In genomic region chr6:113695506-113695905, GRCh38 we compare ENCODE assay signal across 17 cellular contexts.
DNase-seq lines count a peak whose midpoint lies in the region; ATAC-seq, FAIRE-seq and TF ChIP-seq lines count a peak whose summit lies in the region.
"Had no signal": no experiment of that assay in that cellular context is flagged by ENCODE, and none has a peak within 500 bp of the region (broad histone marks: within the 10 kb centered on the region; RNA-seq: fewer than 3 reads in every experiment).

No MANE protein-coding gene starts in this region.

- intact Hi-C loops in HepG2 (cut with micrococcal nuclease; ENCODE audit: unreplicated experiment) (loop anchor here (10.0 kb wide), 1 partner anchor 159 kb away; the partner anchor contains the start of gene MARCKS), right lobe of liver (cut with DNase I) (no loop called here), vagina (cut with DNase I) (no loop called here), ascending aorta (cut with DNase I) (no loop called here)

- H3K9me3 ChIP-seq in HepG2 (ENCODE audit: low read length): no peaks in the 10 kb centered on the region
- no peaks in the 10 kb centered on the region for H3K9me3 ChIP-seq in right lobe of liver
- H3K9me3 ChIP-seq in vagina: no peaks in the 10 kb centered on the region
- H3K9me3 ChIP-seq in ascending aorta: no peaks in the 10 kb centered on the region
- H3K9me3 ChIP-seq: spleen had no signal

- H3K27me3 ChIP-seq in HepG2 (ENCODE audit: control insufficient read depth in 1 of 2, insufficient read depth in 2 of 2, low read length in 2 of 2) (no peaks in the 10 kb centered on the region), right lobe of liver (no peaks in the 10 kb centered on the region), vagina (no peaks in the 10 kb centered on the region), ascending aorta (no peaks in the 10 kb centered on the region)
- H3K27me3 ChIP-seq: spleen had no signal

- POLR2A ChIA-PET in HepG2 (lab: Yijun Ruan, JAX): interaction anchor here (2.1 kb wide), 1 partner anchor 163 kb away, joined by 8 read pairs; no protein-coding TSS in a partner anchor

- 41% methylated on average over 3 of the region's 3 CpGs for WGBS in HepG2 (ENCODE audit: low lambda C conversion rate)
- 51% methylated on average over 3 of the region's 3 CpGs for WGBS in right lobe of liver (ENCODE audit: insufficient coverage, low coverage, low lambda C conversion rate, missing lambda C conversion rate)

- TF ChIP-seq CTCF in HepG2 (CRISPR knock-in tag; IDR thresholded peaks at IDR 0.05) (no peak), right lobe of liver (IDR thresholded peaks at IDR 0.05) (no peak), fibroblast of the aortic adventitia (IDR thresholded peaks at IDR 0.05; ENCODE audit: insufficient read depth, low read length) (no peak), vagina (IDR thresholded peaks at IDR 0.05) (no peak), ascending aorta (IDR thresholded peaks at IDR 0.05) (no peak)

- H4K20me1 ChIP-seq in HepG2 (ENCODE audit: insufficient read depth, low read length): no peaks in the 10 kb centered on the region

- H3K4me3 ChIP-seq in HepG2 (replicated peaks in 1 of 3; ENCODE audit: insufficient read depth in 1 of 3, low read depth in 2 of 3, low read length in 3 of 3): no peak overlapping the region
- no peak overlapping the region for H3K4me3 ChIP-seq in right lobe of liver
- H3K4me3 ChIP-seq in fibroblast of the aortic adventitia (ENCODE audit: low read depth, low read length): no peak overlapping the region
- H3K4me3 ChIP-seq in vagina: no peak overlapping the region
- no peak overlapping the region for H3K4me3 ChIP-seq in ascending aorta
- H3K4me3 ChIP-seq: K562, SK-N-MC, spleen had no signal

- no peak for TF ChIP-seq RAD21 in HepG2 (CRISPR knock-in tag; IDR thresholded peaks at IDR 0.05)

- no peak for TF ChIP-seq EP300 in HepG2 (IDR thresholded peaks at IDR 0.05; ENCODE audit: low read depth in 2 of 2, low read length in 2 of 2)
- no peak for TF ChIP-seq EP300 in HepG2 (CRISPR knock-in tag; IDR thresholded peaks at IDR 0.05; ENCODE audit: borderline replicate concordance)

- TF ChIP-seq POLR2A in HepG2 (IDR thresholded peaks at IDR 0.05; ENCODE audit: insufficient read depth in 1 of 2, low read depth in 2 of 2, low read length in 2 of 2) (no peak), right lobe of liver (IDR thresholded peaks at IDR 0.05) (no peak), vagina (IDR thresholded peaks at IDR 0.05) (no peak)

- BruUV-seq in HepG2 (replicated peaks; lab: Mats Ljungman, UMichigan): no TSS peak

- H2AFZ ChIP-seq in HepG2 (ENCODE audit: low read length): no peak overlapping the region

- no peak for ATAC-seq in HepG2
- ATAC-seq in right lobe of liver: no peak
- no peak for ATAC-seq in HG02798 (IDR thresholded peaks at IDR 0.05; ENCODE audit: poor library complexity, unreplicated experiment)
- ATAC-seq: K562 had no signal

- FAIRE-seq in HepG2 (lab: Jason Lieb, UNC) (no peak), RCC 7860 (lab: Jason Lieb, UNC) (no peak)
- FAIRE-seq: K562 had no signal

- H3K4me1 ChIP-seq in HepG2 (ENCODE audit: insufficient read depth, low read length) (peaks cover 41% of the 10 kb centered on the region), right lobe of liver (no peaks in the 10 kb centered on the region), vagina (peaks cover 24% of the 10 kb centered on the region), ascending aorta (no peaks in the 10 kb centered on the region)

- H3K27ac ChIP-seq in HepG2 (ENCODE audit: extremely low read length, insufficient read depth, low read length): peak overlapping the region; percentile 12
- H3K27ac ChIP-seq in right lobe of liver: no peak overlapping the region
- peak overlapping the region; percentile 7 for H3K27ac ChIP-seq in vagina
- H3K27ac ChIP-seq in ascending aorta: no peak overlapping the region
- H3K27ac ChIP-seq: SK-N-MC had no signal

- CTCF ChIA-PET in HepG2 (lab: Yijun Ruan, JAX; ENCODE audit: low intra/inter-chr PET ratio, low total read pairs): no interaction called here

- peak; percentile 24 for DNase-seq in HepG2 (ENCODE audit: low spot score)
- DNase-seq in right lobe of liver: no peak
- peak; percentile 62 for DNase-seq in SIG-M5 (lab: John Stamatoyannopoulos, UW)
- DNase-seq in fibroblast of the aortic adventitia (ENCODE audit: low read depth): peak; percentile 67
- no peak for DNase-seq in vagina (ENCODE audit: extremely low spot score in 2 of 2)
- no peak for DNase-seq in ascending aorta (ENCODE audit: low spot score in 2 of 2)
- no peak for DNase-seq in RCC 7860 (ENCODE audit: low spot score)
- DNase-seq: activated naive CD8-positive, alpha-beta T cell treated with anti-CD3 and anti-CD28 coated beads for 36 hours; activated T-cell treated with anti-CD3 and anti-CD28 coated beads, Interleukin-2, amount 50 U/mL, for 1 hour; GF-D8; NCI-H146; NK-92 treated with Interleukin-12 subunit alpha and Interleukin-12 subunit beta, amount 100 ng/mL, for 24 hours; spleen; stimulated activated naive CD4-positive, alpha-beta T cell treated with Interleukin-2 at 50 U/mL for 16 hours had no signal

- in situ Hi-C loops in HepG2 (cut with HindIII; ENCODE audit: extremely low pct_ligation_motif_present, low pct_unique_long_range_greater_than_20kb): loop anchor here (10.0 kb wide), 1 partner anchor 159 kb away; the partner anchor contains the start of gene MARCKS

- no peaks in the 10 kb centered on the region for H3K79me2 ChIP-seq in HepG2 (ENCODE audit: insufficient read depth, low read length)

- H3K36me3 ChIP-seq in HepG2 (replicated peaks in 1 of 2; ENCODE audit: control insufficient read depth in 1 of 2, insufficient read depth in 2 of 2, low read length in 2 of 2): no peaks in the 10 kb centered on the region
- no peaks in the 10 kb centered on the region for H3K36me3 ChIP-seq in right lobe of liver
- no peaks in the 10 kb centered on the region for H3K36me3 ChIP-seq in vagina
- H3K36me3 ChIP-seq in ascending aorta: no peaks in the 10 kb centered on the region
- H3K36me3 ChIP-seq: spleen had no signal

- no peak overlapping the region for H3K9ac ChIP-seq in HepG2 (ENCODE audit: insufficient read depth, low read depth, low read length)

- H3K4me2 ChIP-seq in HepG2 (ENCODE audit: low read depth, low read length): peak overlapping the region; percentile 18; the same call in 1 of the 2 replicates

TF ChIP-seq in HepG2, 621 proteins besides CTCF, POLR2A, EP300 and RAD21:
- TF ChIP-seq CEBPB (IDR thresholded peaks at IDR 0.05; ENCODE audit: borderline replicate concordance, low read depth, low read length): peak; percentile 32; the same call in 1 of the 2 replicates
- no peak for TF ChIP-seq ZNF841 (CRISPR knock-in tag; IDR thresholded peaks at IDR 0.05; ENCODE audit: borderline replicate concordance)

Comparison
In these comparisons a context has a peak if more than half of its experiments do, and no peak if none do; other contexts are left out.
1. DNase-seq: peak in HepG2 (single experiment), SIG-M5 (single experiment) and fibroblast of the aortic adventitia (single experiment); none in right lobe of liver (0 of 3), vagina (0 of 2), ascending aorta (0 of 2) and RCC 7860 (single experiment).
2. H3K27ac ChIP-seq: peak in HepG2 (single experiment) and vagina (single experiment); none in right lobe of liver (0 of 3) and ascending aorta (0 of 2).